In the genomic region with DNA sequence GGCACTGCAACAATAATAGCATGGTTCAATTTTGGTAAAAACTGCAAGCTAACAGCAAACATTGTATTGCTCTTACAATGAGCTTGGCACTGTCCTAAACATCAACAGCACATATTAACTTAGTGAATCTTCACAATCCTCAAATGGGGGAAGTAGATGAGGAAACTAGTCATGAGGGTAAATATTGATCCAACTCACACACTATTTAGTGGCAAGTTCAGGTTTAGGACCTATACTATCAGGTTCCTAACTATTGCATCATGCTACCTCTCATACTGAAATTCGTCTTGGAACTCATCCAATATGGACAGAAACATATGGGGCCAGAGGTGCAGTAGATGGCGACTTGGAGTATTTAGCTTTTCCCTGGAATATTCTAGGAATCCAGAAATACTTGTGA, we compare ENCODE assay signal across 19 cellular contexts. TPM values are rescaled to one million over a fixed set of nuclear protein-coding genes. Genes with fewer than 3 reads are reported as not detected.
DNase-seq lines count a peak whose midpoint lies in the region; ATAC-seq and TF ChIP-seq lines count a peak whose summit lies in the region.
"Had no signal": no experiment of that assay in that cellular context is flagged by ENCODE, and none has a peak within 500 bp of the region (broad histone marks: within the 10 kb centered on the region; RNA-seq: fewer than 3 reads in every experiment).

No MANE protein-coding gene starts in this region.

- no peaks in the 10 kb centered on the region for H3K27me3 ChIP-seq in mammary epithelial cell (ENCODE audit: insufficient read depth, low read length)
- H3K27me3 ChIP-seq: BLaER1, MG63 had no signal

- H3K27ac Mint-ChIP-seq in MCF 10A (ENCODE audit: low read depth, unreplicated experiment): no peak overlapping the region
- no peak overlapping the region for H3K27ac Mint-ChIP-seq in stimulated activated naive B cell treated with anti-CD40 and anti-IgM and Interleukin-4, amounts not matched to agents 10 μg/mL and 1 μg/mL and 100 μg/mL, for 72 hours
- H3K27ac Mint-ChIP-seq in natural killer cell treated with Interleukin-12 subunit alpha and Interleukin-12 subunit beta and Interleukin-15 and Interleukin-18, amount 100 ng/mL, for 72 hours: no peak overlapping the region
- H3K27ac Mint-ChIP-seq: CD4-positive, CD25-positive, alpha-beta regulatory T cell had no signal

- POLR2A ChIA-PET in MCF 10A (lab: Yijun Ruan, JAX): no interaction called here

- H3K9me3 ChIP-seq in mammary epithelial cell (replicated peaks; ENCODE audit: insufficient read depth, low read length): peaks cover 3% of the 10 kb centered on the region
- H3K9me3 ChIP-seq: BLaER1, MG63 had no signal

- peak; percentile 56 for ATAC-seq in left lobe of liver
- no peak for ATAC-seq in stimulated activated naive B cell treated with anti-CD40 and anti-IgM and Interleukin-4, amounts not matched to agents 10 μg/mL and 1 μg/mL and 100 μg/mL, for 72 hours (replicated peaks)
- no peak for ATAC-seq in natural killer cell treated with Interleukin-12 subunit alpha and Interleukin-12 subunit beta and Interleukin-15 and Interleukin-18, amount 100 ng/mL, for 72 hours

- no peaks in the 10 kb centered on the region for H3K4me1 ChIP-seq in mammary epithelial cell (ENCODE audit: insufficient read depth, low read length)
- H3K4me1 ChIP-seq: BLaER1 had no signal

- dilution Hi-C loops in mammary epithelial cell (cut with HindIII; ENCODE audit: low sequenced_read_pairs): no loop called here

- TF ChIP-seq CTCF in MCF 10A (IDR thresholded peaks at IDR 0.05; ENCODE audit: unreplicated experiment) (no peak), mammary epithelial cell (conservative IDR thresholded peaks at IDR 0.05 in 1 of 2, IDR thresholded peaks at IDR 0.05 in 1 of 2; ENCODE audit: extremely low read depth in 1 of 2, insufficient read depth in 1 of 2, low read depth in 1 of 2, low read length in 2 of 2) (no peak)

- H3K4me3 Mint-ChIP-seq in MCF 10A (ENCODE audit: unreplicated experiment): no peak overlapping the region
- H3K4me3 Mint-ChIP-seq in stimulated activated naive B cell treated with anti-CD40 and anti-IgM and Interleukin-4, amounts not matched to agents 10 μg/mL and 1 μg/mL and 100 μg/mL, for 72 hours: no peak overlapping the region
- H3K4me3 Mint-ChIP-seq in natural killer cell treated with Interleukin-12 subunit alpha and Interleukin-12 subunit beta and Interleukin-15 and Interleukin-18, amount 100 ng/mL, for 72 hours: no peak overlapping the region
- H3K4me3 Mint-ChIP-seq: CD4-positive, CD25-positive, alpha-beta regulatory T cell had no signal

- H2AFZ ChIP-seq in mammary epithelial cell (ENCODE audit: low read depth, low read length): no peak overlapping the region

- H3K79me2 ChIP-seq in mammary epithelial cell (ENCODE audit: insufficient read depth, low read length): no peaks in the 10 kb centered on the region

- no peaks in the 10 kb centered on the region for H3K36me3 Mint-ChIP-seq in MCF 10A (ENCODE audit: insufficient read depth, unreplicated experiment)
- H3K36me3 Mint-ChIP-seq in stimulated activated naive B cell treated with anti-CD40 and anti-IgM and Interleukin-4, amounts not matched to agents 10 μg/mL and 1 μg/mL and 100 μg/mL, for 72 hours: no peaks in the 10 kb centered on the region
- no peaks in the 10 kb centered on the region for H3K36me3 Mint-ChIP-seq in natural killer cell treated with Interleukin-12 subunit alpha and Interleukin-12 subunit beta and Interleukin-15 and Interleukin-18, amount 100 ng/mL, for 72 hours
- H3K36me3 Mint-ChIP-seq: CD4-positive, CD25-positive, alpha-beta regulatory T cell had no signal

- DNase-seq in MCF 10A (ENCODE audit: unreplicated experiment): peak; percentile 24
- DNase-seq in mammary epithelial cell: no peak
- DNase-seq in left lobe of liver (ENCODE audit: low spot score): no peak
- DNase-seq in stimulated activated naive B cell treated with anti-CD40 and anti-IgM and Interleukin-4, amounts not matched to agents 10 μg/mL and 1 μg/mL and 100 μg/mL, for 72 hours: no peak
- DNase-seq in OCI-M2 (lab: John Stamatoyannopoulos, UW; ENCODE audit: unreplicated experiment): no peak
- no peak for DNase-seq in natural killer cell treated with Interleukin-12 subunit alpha and Interleukin-12 subunit beta and Interleukin-15 and Interleukin-18, amount 100 ng/mL, for 72 hours (ENCODE audit: low spot score)
- DNase-seq: CD4-positive, CD25-positive, alpha-beta regulatory T cell; DMS153; KBM-7; MG63; NCI-H2029; NCI-H2227 treated with DMSO at 0.1 percent for 48 hours; NCI-H510A; NCI-H774; SIG-M5 had no signal

- H3K9me3 Mint-ChIP-seq in MCF 10A (ENCODE audit: unreplicated experiment): no peaks in the 10 kb centered on the region
- H3K9me3 Mint-ChIP-seq in stimulated activated naive B cell treated with anti-CD40 and anti-IgM and Interleukin-4, amounts not matched to agents 10 μg/mL and 1 μg/mL and 100 μg/mL, for 72 hours: no peaks in the 10 kb centered on the region
- no peaks in the 10 kb centered on the region for H3K9me3 Mint-ChIP-seq in natural killer cell treated with Interleukin-12 subunit alpha and Interleukin-12 subunit beta and Interleukin-15 and Interleukin-18, amount 100 ng/mL, for 72 hours

- TF ChIP-seq EP300 in Ishikawa (IDR thresholded peaks at IDR 0.05; ENCODE audit: borderline replicate concordance): no peak

- intact Hi-C loops in MCF 10A (cut with micrococcal nuclease): no loop called here
- intact Hi-C loops in mammary epithelial cell (cut with micrococcal nuclease): no loop called here

- no peaks in the 10 kb centered on the region for H3K27me3 Mint-ChIP-seq in MCF 10A (ENCODE audit: insufficient read depth, unreplicated experiment)
- no peaks in the 10 kb centered on the region for H3K27me3 Mint-ChIP-seq in stimulated activated naive B cell treated with anti-CD40 and anti-IgM and Interleukin-4, amounts not matched to agents 10 μg/mL and 1 μg/mL and 100 μg/mL, for 72 hours
- no peaks in the 10 kb centered on the region for H3K27me3 Mint-ChIP-seq in natural killer cell treated with Interleukin-12 subunit alpha and Interleukin-12 subunit beta and Interleukin-15 and Interleukin-18, amount 100 ng/mL, for 72 hours
- H3K27me3 Mint-ChIP-seq: CD4-positive, CD25-positive, alpha-beta regulatory T cell had no signal

- H4K20me1 ChIP-seq in mammary epithelial cell (ENCODE audit: insufficient read depth, low read length): no peaks in the 10 kb centered on the region
- H4K20me1 ChIP-seq: BLaER1 had no signal

- no peaks in the 10 kb centered on the region for H3K36me3 ChIP-seq in mammary epithelial cell (ENCODE audit: insufficient read depth, low read length)
- H3K36me3 ChIP-seq: BLaER1, MG63 had no signal

- no peak overlapping the region for H3K27ac ChIP-seq in mammary epithelial cell (ENCODE audit: insufficient read depth, low read depth, low read length)
- H3K27ac ChIP-seq: BLaER1, SK-N-MC had no signal

- TF ChIP-seq RAD21 in Ishikawa (IDR thresholded peaks at IDR 0.05; ENCODE audit: low read depth): no peak

- H3K4me2 ChIP-seq in mammary epithelial cell (ENCODE audit: insufficient read depth, low read depth, low read length): no peak overlapping the region
- H3K4me2 ChIP-seq: BLaER1 had no signal

- no peak overlapping the region for H3K9ac ChIP-seq in mammary epithelial cell (ENCODE audit: insufficient read depth, low read length)
- H3K9ac ChIP-seq: BLaER1 had no signal

- peaks cover 5% of the 10 kb centered on the region for H3K4me1 Mint-ChIP-seq in MCF 10A (ENCODE audit: insufficient read depth, unreplicated experiment)
- H3K4me1 Mint-ChIP-seq in stimulated activated naive B cell treated with anti-CD40 and anti-IgM and Interleukin-4, amounts not matched to agents 10 μg/mL and 1 μg/mL and 100 μg/mL, for 72 hours: no peaks in the 10 kb centered on the region
- H3K4me1 Mint-ChIP-seq in natural killer cell treated with Interleukin-12 subunit alpha and Interleukin-12 subunit beta and Interleukin-15 and Interleukin-18, amount 100 ng/mL, for 72 hours (ENCODE audit: low read depth in 2 of 2): no peaks in the 10 kb centered on the region
- H3K4me1 Mint-ChIP-seq: CD4-positive, CD25-positive, alpha-beta regulatory T cell had no signal

- BruUV-seq in MCF 10A (replicated peaks; lab: Mats Ljungman, UMichigan) (no TSS peak), mammary epithelial cell (replicated peaks; lab: Mats Ljungman, UMichigan) (no TSS peak)

- in situ Hi-C loops in mammary epithelial cell (cut with MboI; ENCODE audit: low sequenced_read_pairs in 2 of 2): no loop called here

- H3K4me3 ChIP-seq in mammary epithelial cell (replicated peaks in 1 of 3; ENCODE audit: insufficient read depth in 1 of 3, low read depth in 2 of 3, low read length in 3 of 3): no peak overlapping the region
- H3K4me3 ChIP-seq: BLaER1, MG63, SK-N-MC had no signal

- CTCF ChIA-PET in MCF 10A (lab: Yijun Ruan, JAX): interaction anchor here (0.5 to 1.7 kb wide), 5 partner anchors 11 to 831 kb away, joined by 3 to 4 read pairs (median 4); no protein-coding TSS in a partner anchor
- CTCF ChIA-PET in mammary epithelial cell (lab: Charles Lee; ENCODE audit: low non-redundant PET): no interaction called here

- WGBS in mammary epithelial cell (ENCODE audit: low coverage, missing lambda C conversion rate): 42% methylated on average over 2 of the region's 2 CpGs

TF ChIP-seq in Ishikawa, 13 proteins besides CTCF, POLR2A, EP300 and RAD21:
- 0 out of 2 replicates have a peak, but pooled peaks have one; percentile 7 for TF ChIP-seq CEBPB (IDR thresholded peaks at IDR 0.05)
- no peak for TF ChIP-seq TCF12 (IDR thresholded peaks at IDR 0.05; ENCODE audit: low read depth)

RNA-seq across cellular contexts. Expression of a gene that starts 34.2 kb away (rescaled TPM):
- total RNA-seq in MCF 10A (2022) (0.23 and 0.25 TPM in 2 replicates), mammary epithelial cell (1 to 10 TPM in 1 of 2 donors, under 1 TPM in 1; 0.67 to 2.1 TPM), left lobe of liver (not detected)
- polyA plus RNA-seq in mammary epithelial cell: 1.5 TPM
- 1.4 TPM for polyA minus RNA-seq in mammary epithelial cell
- total RNA-seq in natural killer cell treated with Interleukin-12 subunit alpha and Interleukin-12 subunit beta and Interleukin-15 and Interleukin-18, amount 100 ng/mL, for 72 hours: 1 to 10 TPM in 1 of 2 donors, not detected in 1; 1.9 TPM
- total RNA-seq: Daoy had no signal
